ENCODE assay signal across 8 cellular contexts in genomic region chr15:50765202-50765967, GRCh38. TPM values are rescaled to one million over a fixed set of nuclear protein-coding genes. Genes with fewer than 3 reads are reported as not detected.
DNase-seq lines count a peak whose midpoint lies in the region; ATAC-seq and TF ChIP-seq lines count a peak whose summit lies in the region.

SPPL2A (minus strand) TSS chr15:50765706; CDS start chr15:50765533, 173 bp downstream.

- TF ChIP-seq POLR2A in heart left ventricle (IDR thresholded peaks at IDR 0.05): peak in 1 of 2 donors; percentile 90

- H3K9me3 ChIP-seq in adipocyte (ENCODE audit: control insufficient read depth, low read length): no peaks in the 10 kb centered on the region
- no peaks in the 10 kb centered on the region for H3K9me3 ChIP-seq in heart left ventricle

- H3K4me1 ChIP-seq in adipocyte (ENCODE audit: control insufficient read depth, insufficient read depth, low read length): peaks cover 31% of the 10 kb centered on the region
- peaks cover 0 to 41% (median 19%) of the 10 kb centered on the region in 12 donors for H3K4me1 ChIP-seq in heart left ventricle

- H3K4me3 ChIP-seq in GM12875 (ENCODE audit: low read depth, low read length) (peak within 1 kb of the TSS; percentile 77), adipocyte (ENCODE audit: low read length) (peak within 1 kb of the TSS; percentile 91), heart left ventricle (peak within 1 kb of the TSS; percentile 31 to 97 (median 88))

- H3K4me3 Mint-ChIP-seq in type B pancreatic cell: peak within 1 kb of the TSS; percentile 90

- H3K36me3 Mint-ChIP-seq in type B pancreatic cell: peaks cover 5% of the 10 kb centered on the region

- DNase-seq in NCI-H1417 treated with DMSO at 0.1 percent for 48 hours (lab: John Stamatoyannopoulos, UW): peak; percentile 1
- DNase-seq in T follicular helper cell (ENCODE audit: low read depth): peak; percentile 52
- DNase-seq in adipocyte (ENCODE audit: low read depth): peak; percentile 92
- DNase-seq in heart left ventricle: peak; percentile 87 to 94 (median 91)
- DNase-seq in posterior cingulate gyrus: peak; percentile 69 to 97 (median 75)
- peak; percentile 83 for DNase-seq in type B pancreatic cell (ENCODE audit: extremely low spot score, unreplicated experiment)

- peak within 1 kb of the TSS; percentile 94 for H3K27ac Mint-ChIP-seq in type B pancreatic cell

- peak within 1 kb of the TSS; percentile 95 for H3K9ac ChIP-seq in adipocyte (ENCODE audit: low read length)

- 0 to 1% (median 0%) methylated on average over 25 to 77 of the region's 77 CpGs for WGBS in heart left ventricle, 4 donors

- H3K9me3 Mint-ChIP-seq in type B pancreatic cell: no peaks in the 10 kb centered on the region

- H3K36me3 ChIP-seq in adipocyte (ENCODE audit: control insufficient read depth, insufficient read depth, low read length, severe bottlenecking) (no peaks in the 10 kb centered on the region), heart left ventricle (no peaks in the 10 kb centered on the region)

- intact Hi-C loops in heart left ventricle (cut with DNase I) (loop anchor here in 8 of 10 donors (1.0 to 10.0 kb wide), 9 partner anchors 51 to 113 kb away; partner anchors contain the start of gene TRPM7 (in 6 of the 8)), posterior cingulate gyrus (cut with DNase I) (loop anchor here (2.0 to 10.0 kb wide), 2 partner anchors 79 to 109 kb away; partner anchors contain the start of gene TRPM7)

- peak within 1 kb of the TSS; percentile 94 to 99 (median 98) for H3K27ac ChIP-seq in heart left ventricle

- H3K4me1 Mint-ChIP-seq in type B pancreatic cell (ENCODE audit: unreplicated experiment): peaks cover 24% of the 10 kb centered on the region

- ATAC-seq in HG02759 (IDR thresholded peaks at IDR 0.05; ENCODE audit: unreplicated experiment) (peak; percentile 93), heart left ventricle (peak; percentile 65 to 93 (median 88))

- H3K27me3 ChIP-seq in adipocyte (replicated peaks; ENCODE audit: control insufficient read depth, insufficient read depth, low read length) (no peaks in the 10 kb centered on the region), heart left ventricle (no peaks in the 10 kb centered on the region)

- H3K27me3 Mint-ChIP-seq in type B pancreatic cell: no peaks in the 10 kb centered on the region

- TF ChIP-seq CTCF in GM12875 (IDR thresholded peaks at IDR 0.05; ENCODE audit: borderline replicate concordance, insufficient read depth, low read depth, low read length): no peak
- TF ChIP-seq CTCF in heart left ventricle (IDR thresholded peaks at IDR 0.05): no peak
- no peak for TF ChIP-seq CTCF in type B pancreatic cell (conservative IDR thresholded peaks at IDR 0.05)

RNA-seq across cellular contexts. Expression of gene SPPL2A, which starts in this region (rescaled TPM):
- 100 to 1,000 TPM in 7 of 9 donors, 10 to 100 TPM in 2; 71.3 to 231 (median 122) TPM for total RNA-seq in heart left ventricle
- polyA plus RNA-seq in heart left ventricle: 100 to 1,000 TPM in 1 of 2 donors, 10 to 100 TPM in 1; 21.5 to 115 TPM
- total RNA-seq in type B pancreatic cell (ENCODE audit: low replicate concordance): 72.4 and 86.3 TPM in 2 replicates

Comparison
In these comparisons a context has a peak if more than half of its experiments do, and no peak if none do; other contexts are left out.
1. Peak in every context shown above with its lines: DNase-seq, ATAC-seq, H3K4me3 ChIP-seq and H3K27ac ChIP-seq.
2. DNase-seq: peak in every context shown above with its lines; median percentile 92 in adipocyte; 91 in heart left ventricle; 83 in type B pancreatic cell; 75 in posterior cingulate gyrus; 52 in T follicular helper cell; 1 in NCI-H1417 treated with DMSO at 0.1 percent for 48 hours.